1 cellular context compared by ENCODE assay signal in genomic region chr3:34842706-34843478, GRCh38.
TF ChIP-seq lines count a peak whose summit lies in the region.

No MANE protein-coding gene starts in this region.

TF ChIP-seq in GM23338, 12 proteins besides CTCF, POLR2A, EP300 and RAD21 (continued from another document):
- TF ChIP-seq ZNF462 (CRISPR knock-in tag; IDR thresholded peaks at IDR 0.05) (no peak), CREB1 (CRISPR knock-in tag; IDR thresholded peaks at IDR 0.05; ENCODE audit: low read depth) (no peak), NANOG (IDR thresholded peaks at IDR 0.05; ENCODE audit: borderline replicate concordance) (no peak), EZH2phosphoT487 (IDR thresholded peaks at IDR 0.05; ENCODE audit: unreplicated experiment) (no peak), ZNF114 (CRISPR knock-in tag; IDR thresholded peaks at IDR 0.05) (no peak), REST (IDR thresholded peaks at IDR 0.05; ENCODE audit: unreplicated experiment) (no peak), ZNF331 (CRISPR knock-in tag; IDR thresholded peaks at IDR 0.05; ENCODE audit: low read depth) (no peak), EZH2 (IDR thresholded peaks at IDR 0.05; ENCODE audit: low read depth, unreplicated experiment) (no peak), JUNB (IDR thresholded peaks at IDR 0.05; ENCODE audit: unreplicated experiment) (no peak)
